Comparison of ENCODE assay signal across 1 cellular context in the genomic region with DNA sequence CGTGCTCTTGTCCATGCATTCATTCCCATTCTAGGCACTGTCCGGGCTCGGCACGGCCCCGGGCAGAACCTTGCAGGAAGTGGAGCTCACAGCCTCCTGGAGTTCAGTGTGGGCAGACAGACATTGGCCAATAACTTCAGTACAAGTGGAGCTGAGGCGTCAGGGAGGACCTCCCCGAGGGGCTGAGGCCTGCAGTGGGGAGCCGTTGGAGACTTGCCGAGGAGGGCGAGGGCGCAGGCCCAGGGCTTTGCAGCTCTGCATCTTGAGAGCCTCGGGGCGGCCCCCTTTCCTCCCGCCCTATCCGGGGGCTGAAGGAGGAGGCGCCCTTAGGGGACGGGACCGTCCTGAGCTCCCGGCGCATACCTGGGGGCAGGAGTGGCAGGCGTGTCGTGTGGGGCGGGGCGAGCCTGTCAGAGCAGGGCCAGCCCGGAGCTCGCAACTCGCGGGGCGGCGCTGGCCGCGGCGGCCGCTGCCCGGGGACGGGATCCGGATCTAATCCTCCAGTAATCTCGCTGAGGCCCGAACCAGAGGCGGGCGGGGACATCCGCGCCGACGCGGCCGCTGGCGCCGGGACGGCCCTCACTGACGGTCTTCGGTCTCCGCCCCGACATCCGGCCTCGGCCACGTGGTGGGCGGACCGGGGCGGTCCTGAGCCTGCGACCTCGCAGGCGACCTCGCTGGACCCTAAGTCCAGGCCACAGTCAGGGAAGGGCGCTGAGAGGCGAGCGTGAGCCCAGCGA.
TF ChIP-seq lines count a peak whose summit lies in the region.

TSS of gene ACY1 (plus strand) at position 698 of the 740 bp plus-strand sequence. CDS start 530 bp downstream, outside the sequence.

TF ChIP-seq in K562, 482 proteins besides CTCF, POLR2A, EP300 and RAD21 (continued from another document):
- TF ChIP-seq ZNF398 (CRISPR knock-in tag; IDR thresholded peaks at IDR 0.05): no peak
- TF ChIP-seq, protein P1, sequence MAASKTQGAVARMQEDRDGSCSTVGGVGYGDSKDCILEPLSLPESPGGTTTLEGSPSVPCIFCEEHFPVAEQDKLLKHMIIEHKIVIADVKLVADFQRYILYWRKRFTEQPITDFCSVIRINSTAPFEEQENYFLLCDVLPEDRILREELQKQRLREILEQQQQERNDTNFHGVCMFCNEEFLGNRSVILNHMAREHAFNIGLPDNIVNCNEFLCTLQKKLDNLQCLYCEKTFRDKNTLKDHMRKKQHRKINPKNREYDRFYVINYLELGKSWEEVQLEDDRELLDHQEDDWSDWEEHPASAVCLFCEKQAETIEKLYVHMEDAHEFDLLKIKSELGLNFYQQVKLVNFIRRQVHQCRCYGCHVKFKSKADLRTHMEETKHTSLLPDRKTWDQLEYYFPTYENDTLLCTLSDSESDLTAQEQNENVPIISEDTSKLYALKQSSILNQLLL (CRISPR knock-in tag; IDR thresholded peaks at IDR 0.05; ENCODE audit: borderline replicate concordance): no peak
- TF ChIP-seq RBM34 (IDR thresholded peaks at IDR 0.05; ENCODE audit: borderline replicate concordance, insufficient read depth, low read length): no peak
